In genomic region chr17:62565817-62566216, GRCh38 we compare ENCODE assay signal across 15 cellular contexts.
DNase-seq lines count a peak whose midpoint lies in the region; ATAC-seq and TF ChIP-seq lines count a peak whose summit lies in the region.
"Had no signal": no experiment of that assay in that cellular context is flagged by ENCODE, and none has a peak within 500 bp of the region (broad histone marks: within the 10 kb centered on the region; RNA-seq: fewer than 3 reads in every experiment).

No MANE protein-coding gene starts in this region.

- TF ChIP-seq CTCF in mammary epithelial cell (conservative IDR thresholded peaks at IDR 0.05 in 1 of 2, IDR thresholded peaks at IDR 0.05 in 1 of 2; ENCODE audit: extremely low read depth in 1 of 2, insufficient read depth in 1 of 2, low read depth in 1 of 2, low read length in 2 of 2), result no peak
- no peak for TF ChIP-seq CTCF in nephron progenitor cell (IDR thresholded peaks at IDR 0.05)
- TF ChIP-seq CTCF in mucosa of descending colon (IDR thresholded peaks at IDR 0.05), result no peak

- H3K4me2 ChIP-seq in mammary epithelial cell (ENCODE audit: insufficient read depth, low read depth, low read length), result peak overlapping the region; percentile 65

- H3K27me3 ChIP-seq in mammary epithelial cell (ENCODE audit: insufficient read depth, low read length), result no peaks in the 10 kb centered on the region
- H3K27me3 ChIP-seq: testis had no signal

- H3K9me3 ChIP-seq in mammary epithelial cell (replicated peaks; ENCODE audit: insufficient read depth, low read length), result no peaks in the 10 kb centered on the region
- no peaks in the 10 kb centered on the region for H3K9me3 ChIP-seq in mucosa of descending colon
- H3K9me3 ChIP-seq: testis had no signal

- dilution Hi-C loops in mammary epithelial cell (cut with HindIII; ENCODE audit: low sequenced_read_pairs), result no loop called here

- H3K4me1 Mint-ChIP-seq in nephron progenitor cell, result no peaks in the 10 kb centered on the region
- H3K4me1 Mint-ChIP-seq: WTC11 had no signal

- H3K79me2 ChIP-seq in mammary epithelial cell (ENCODE audit: insufficient read depth, low read length), result peaks cover 19% of the 10 kb centered on the region

- no peak for ATAC-seq in HG03097 (IDR thresholded peaks at IDR 0.05; ENCODE audit: low FRiP score, unreplicated experiment)
- ATAC-seq in mucosa of descending colon, result no peak
- ATAC-seq: Right ventricle myocardium inferior, sciatic nerve, WTC11 had no signal

- peaks cover 83% of the 10 kb centered on the region for H3K36me3 Mint-ChIP-seq in nephron progenitor cell (ENCODE audit: low read depth)

- WGBS in mammary epithelial cell (ENCODE audit: low coverage, missing lambda C conversion rate), result 0% methylated on average over 1 of the region's 1 CpG

- H3K4me3 ChIP-seq in mammary epithelial cell (replicated peaks in 1 of 3; ENCODE audit: insufficient read depth in 1 of 3, low read depth in 2 of 3, low read length in 3 of 3) (no peak overlapping the region), mucosa of descending colon (no peak overlapping the region)
- H3K4me3 ChIP-seq: testis had no signal

- H3K9ac ChIP-seq in mammary epithelial cell (ENCODE audit: insufficient read depth, low read length), result no peak overlapping the region

- H3K36me3 ChIP-seq in mammary epithelial cell (ENCODE audit: insufficient read depth, low read length) (peaks cover 6% of the 10 kb centered on the region), mucosa of descending colon (ENCODE audit: low read depth) (no peaks in the 10 kb centered on the region)

- no peak overlapping the region for H2AFZ ChIP-seq in mammary epithelial cell (ENCODE audit: low read depth, low read length)

- H3K4me1 ChIP-seq in mammary epithelial cell (ENCODE audit: insufficient read depth, low read length) (peaks cover 28% of the 10 kb centered on the region), mucosa of descending colon (ENCODE audit: low read depth) (peaks cover 8% of the 10 kb centered on the region)
- H3K4me1 ChIP-seq: testis had no signal

- H3K27me3 Mint-ChIP-seq in nephron progenitor cell (ENCODE audit: low read depth, poor library complexity), result no peaks in the 10 kb centered on the region

- intact Hi-C loops in mammary epithelial cell (cut with micrococcal nuclease) (no loop called here), mucosa of descending colon (cut with DNase I, micrococcal nuclease) (no loop called here)

- no peak overlapping the region for H3K4me3 Mint-ChIP-seq in nephron progenitor cell
- H3K4me3 Mint-ChIP-seq: WTC11 had no signal

- DNase-seq in Daoy (ENCODE audit: low read depth), result peak; percentile 54
- DNase-seq in M059J (ENCODE audit: low read depth), result peak; percentile 90
- DNase-seq in mammary epithelial cell, result peak; percentile 78
- DNase-seq in nephron progenitor cell, result no peak
- DNase-seq in NCI-H526 (lab: John Stamatoyannopoulos, UW), result no peak
- no peak for DNase-seq in NCI-H1694 treated with DMSO at 0.1 percent for 48 hours (lab: John Stamatoyannopoulos, UW)
- DNase-seq in mucosa of descending colon, result no peak
- DNase-seq: activated T-cell treated with anti-CD3 and anti-CD28 coated beads for 4 hours, MV-4-11, NCI-H510A treated with DMSO at 0.1 percent for 48 hours, testis had no signal

- in situ Hi-C loops in mammary epithelial cell (cut with MboI; ENCODE audit: low sequenced_read_pairs in 2 of 2), result no loop called here

- H3K9me3 Mint-ChIP-seq in nephron progenitor cell, result no peaks in the 10 kb centered on the region
- H3K9me3 Mint-ChIP-seq: WTC11 had no signal

- H4K20me1 ChIP-seq in mammary epithelial cell (ENCODE audit: insufficient read depth, low read length), result no peaks in the 10 kb centered on the region

- no TSS peak for BruUV-seq in mammary epithelial cell (replicated peaks; lab: Mats Ljungman, UMichigan)

- H3K27ac ChIP-seq in mammary epithelial cell (ENCODE audit: insufficient read depth, low read depth, low read length), result peak overlapping the region; percentile 20
- H3K27ac ChIP-seq: testis had no signal

- H3K27ac Mint-ChIP-seq in nephron progenitor cell, result peak overlapping the region; percentile 44
- H3K27ac Mint-ChIP-seq: WTC11 had no signal

- CTCF ChIA-PET in mammary epithelial cell (lab: Charles Lee; ENCODE audit: low non-redundant PET), result no interaction called here

Comparison
In these comparisons a context has a peak if more than half of its experiments do, and no peak if none do; other contexts are left out.
1. DNase-seq: peak in Daoy (single experiment), M059J (single experiment) and mammary epithelial cell (single experiment); none in nephron progenitor cell (single experiment), NCI-H526 (0 of 2), NCI-H1694 treated with DMSO at 0.1 percent for 48 hours (single experiment) and mucosa of descending colon (0 of 3).